22 cellular contexts compared by ENCODE assay signal in genomic region chr14:68263563-68264350, GRCh38.
DNase-seq lines count a peak whose midpoint lies in the region; ATAC-seq and TF ChIP-seq lines count a peak whose summit lies in the region.
"Had no signal": no experiment of that assay in that cellular context is flagged by ENCODE, and none has a peak within 500 bp of the region (broad histone marks: within the 10 kb centered on the region; RNA-seq: fewer than 3 reads in every experiment).

No MANE protein-coding gene starts in this region.

- H3K9ac ChIP-seq in adipocyte (ENCODE audit: low read length), result no peak overlapping the region
- H3K9ac ChIP-seq: KMS-11 had no signal

- no peaks in the 10 kb centered on the region for H3K27me3 ChIP-seq in GM23338 (ENCODE audit: insufficient read depth)
- no peaks in the 10 kb centered on the region for H3K27me3 ChIP-seq in adipocyte (replicated peaks; ENCODE audit: control insufficient read depth, insufficient read depth, low read length)
- H3K27me3 ChIP-seq: BE2C, gastrocnemius medialis had no signal

- no peak overlapping the region for H3K27ac Mint-ChIP-seq in GM23338
- H3K27ac Mint-ChIP-seq in stimulated activated naive B cell treated with anti-CD40 and anti-IgM and Interleukin-4, amounts not matched to agents 10 μg/mL and 1 μg/mL and 100 μg/mL, for 72 hours, result peak overlapping the region; percentile 86
- H3K27ac Mint-ChIP-seq: activated naive CD8-positive, alpha-beta T cell treated with anti-CD3 and anti-CD28 coated beads, Interleukin-2, amount 10 ng/mL, durations not matched to agents 7 days and 5 days had no signal

- H3K4me2 ChIP-seq in GM23338, result peak overlapping the region; percentile 39; the same call in 1 of the 2 replicates
- H3K4me2 ChIP-seq: KMS-11 had no signal

- ATAC-seq in GM23338 (no peak; the same call in 2 of the 3 replicates), esophagus mucosa (no peak), GM18861 (IDR thresholded peaks at IDR 0.05; ENCODE audit: unreplicated experiment) (no peak), GM19351 (IDR thresholded peaks at IDR 0.05; ENCODE audit: unreplicated experiment) (no peak)
- ATAC-seq in stimulated activated naive B cell treated with anti-CD40 and anti-IgM and Interleukin-4, amounts not matched to agents 10 μg/mL and 1 μg/mL and 100 μg/mL, for 72 hours (replicated peaks), result no peak
- ATAC-seq: activated T-cell treated with anti-CD3 and anti-CD28 coated beads, Interleukin-2, amount 50 U/mL, for 4 hours; gastrocnemius medialis had no signal

- H3K4me1 Mint-ChIP-seq in GM23338, result peaks cover 56% of the 10 kb centered on the region
- H3K4me1 Mint-ChIP-seq in stimulated activated naive B cell treated with anti-CD40 and anti-IgM and Interleukin-4, amounts not matched to agents 10 μg/mL and 1 μg/mL and 100 μg/mL, for 72 hours, result peaks cover 50 to 84% of the 10 kb centered on the region in 2 donors

- H3K36me3 ChIP-seq in GM23338 (ENCODE audit: insufficient read depth) (no peaks in the 10 kb centered on the region), adipocyte (ENCODE audit: control insufficient read depth, insufficient read depth, low read length, severe bottlenecking) (no peaks in the 10 kb centered on the region)
- H3K36me3 ChIP-seq: BE2C, gastrocnemius medialis, thoracic aorta had no signal

- no peaks in the 10 kb centered on the region for H3K79me2 ChIP-seq in GM23338 (replicated peaks; ENCODE audit: insufficient read depth)

- no peaks in the 10 kb centered on the region for H3F3A ChIP-seq in GM23338 (replicated peaks; ENCODE audit: low read depth)

- no peaks in the 10 kb centered on the region for H4K20me1 ChIP-seq in GM23338 (replicated peaks; ENCODE audit: insufficient read depth)

- H3K27ac ChIP-seq in GM23338 (ENCODE audit: low read depth), result no peak overlapping the region
- H3K27ac ChIP-seq: gastrocnemius medialis, HL-60, KMS-11, thoracic aorta had no signal

- H3K27me3 Mint-ChIP-seq in GM23338 (ENCODE audit: insufficient read depth, low read depth, poor library complexity), result peaks cover 2% of the 10 kb centered on the region
- H3K27me3 Mint-ChIP-seq in stimulated activated naive B cell treated with anti-CD40 and anti-IgM and Interleukin-4, amounts not matched to agents 10 μg/mL and 1 μg/mL and 100 μg/mL, for 72 hours, result no peaks in the 10 kb centered on the region
- H3K27me3 Mint-ChIP-seq: activated naive CD8-positive, alpha-beta T cell treated with anti-CD3 and anti-CD28 coated beads, Interleukin-2, amount 10 ng/mL, durations not matched to agents 7 days and 5 days had no signal

- H3K4me1 ChIP-seq in GM23338 (ENCODE audit: insufficient read depth), result peaks cover 47% of the 10 kb centered on the region
- H3K4me1 ChIP-seq in adipocyte (ENCODE audit: control insufficient read depth, insufficient read depth, low read length), result peaks cover 5% of the 10 kb centered on the region
- H3K4me1 ChIP-seq: BE2C had no signal

- DNase-seq in GM23338 (ENCODE audit: low spot score) (no peak), adipocyte (ENCODE audit: low read depth) (peak; percentile 64), left kidney (ENCODE audit: low read depth, low spot score) (peak; percentile 63), nucleus accumbens (lab: John Stamatoyannopoulos, UW) (no peak)
- no peak for DNase-seq in stimulated activated naive B cell treated with anti-CD40 and anti-IgM and Interleukin-4, amounts not matched to agents 10 μg/mL and 1 μg/mL and 100 μg/mL, for 72 hours
- DNase-seq: activated CD4-positive, alpha-beta T cell treated with anti-CD3 and anti-CD28 coated beads, Interleukin-2, amount 50 U/mL, for 48 hours; activated naive CD8-positive, alpha-beta T cell treated with anti-CD3 and anti-CD28 coated beads, Interleukin-2, amount 10 ng/mL, durations not matched to agents 7 days and 5 days; activated T-cell treated with anti-CD3 and anti-CD28 coated beads, Interleukin-2, amount 50 U/mL, for 4 hours; BE2C; effector memory CD4-positive, alpha-beta T cell; gastrocnemius medialis; mammary epithelial cell; NCI-H1092; NCI-H526; right cardiac atrium; stimulated activated CD4-positive, alpha-beta T cell treated with anti-CD3 and anti-CD28 coated beads, Interleukin-2, amount 100 ng/mL, for 24 hours had no signal

- no peak overlapping the region for H3K4me3 Mint-ChIP-seq in GM23338
- H3K4me3 Mint-ChIP-seq in stimulated activated naive B cell treated with anti-CD40 and anti-IgM and Interleukin-4, amounts not matched to agents 10 μg/mL and 1 μg/mL and 100 μg/mL, for 72 hours, result no peak overlapping the region
- H3K4me3 Mint-ChIP-seq: activated naive CD8-positive, alpha-beta T cell treated with anti-CD3 and anti-CD28 coated beads, Interleukin-2, amount 10 ng/mL, durations not matched to agents 7 days and 5 days; activated T-cell treated with anti-CD3 and anti-CD28 coated beads, Interleukin-2, amount 50 U/mL, for 4 hours had no signal

- H3K9me2 ChIP-seq in GM23338 (ENCODE audit: insufficient read depth), result peaks cover 6% of the 10 kb centered on the region; the same call in 1 of the 2 replicates

- no peaks in the 10 kb centered on the region for H3K9me3 Mint-ChIP-seq in GM23338
- H3K9me3 Mint-ChIP-seq in stimulated activated naive B cell treated with anti-CD40 and anti-IgM and Interleukin-4, amounts not matched to agents 10 μg/mL and 1 μg/mL and 100 μg/mL, for 72 hours, result peaks cover under 1 to 4% of the 10 kb centered on the region in 2 donors
- H3K9me3 Mint-ChIP-seq: activated naive CD8-positive, alpha-beta T cell treated with anti-CD3 and anti-CD28 coated beads, Interleukin-2, amount 10 ng/mL, durations not matched to agents 7 days and 5 days; activated T-cell treated with anti-CD3 and anti-CD28 coated beads, Interleukin-2, amount 50 U/mL, for 4 hours had no signal

- H3K9me3 ChIP-seq in adipocyte (ENCODE audit: control insufficient read depth, low read length), result no peaks in the 10 kb centered on the region
- H3K9me3 ChIP-seq: BE2C, gastrocnemius medialis, thoracic aorta had no signal

- H3K36me3 Mint-ChIP-seq in GM23338 (ENCODE audit: low read depth), result no peaks in the 10 kb centered on the region
- H3K36me3 Mint-ChIP-seq in stimulated activated naive B cell treated with anti-CD40 and anti-IgM and Interleukin-4, amounts not matched to agents 10 μg/mL and 1 μg/mL and 100 μg/mL, for 72 hours, result peaks cover 7 to 10% of the 10 kb centered on the region in 2 donors

- H3K4me3 ChIP-seq in GM23338, result no peak overlapping the region
- no peak overlapping the region for H3K4me3 ChIP-seq in adipocyte (ENCODE audit: low read length)
- H3K4me3 ChIP-seq: gastrocnemius medialis, thoracic aorta had no signal

- H2AFZ ChIP-seq in GM23338, result no peak overlapping the region

- no peak for TF ChIP-seq CTCF in GM23338 (conservative IDR thresholded peaks at IDR 0.05; ENCODE audit: low read depth in 2 of 2)

TF ChIP-seq in GM23338, 12 proteins besides CTCF, POLR2A, EP300 and RAD21:
- TF ChIP-seq JUNB (IDR thresholded peaks at IDR 0.05; ENCODE audit: unreplicated experiment), result no peak
- TF ChIP-seq, protein P1, sequence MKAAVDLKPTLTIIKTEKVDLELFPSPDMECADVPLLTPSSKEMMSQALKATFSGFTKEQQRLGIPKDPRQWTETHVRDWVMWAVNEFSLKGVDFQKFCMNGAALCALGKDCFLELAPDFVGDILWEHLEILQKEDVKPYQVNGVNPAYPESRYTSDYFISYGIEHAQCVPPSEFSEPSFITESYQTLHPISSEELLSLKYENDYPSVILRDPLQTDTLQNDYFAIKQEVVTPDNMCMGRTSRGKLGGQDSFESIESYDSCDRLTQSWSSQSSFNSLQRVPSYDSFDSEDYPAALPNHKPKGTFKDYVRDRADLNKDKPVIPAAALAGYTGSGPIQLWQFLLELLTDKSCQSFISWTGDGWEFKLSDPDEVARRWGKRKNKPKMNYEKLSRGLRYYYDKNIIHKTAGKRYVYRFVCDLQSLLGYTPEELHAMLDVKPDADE (IDR thresholded peaks at IDR 0.05), result no peak

Comparison
In these comparisons a context has a peak if more than half of its experiments do, and no peak if none do; other contexts are left out.
1. DNase-seq: peak in adipocyte (single experiment) and left kidney (single experiment); none in GM23338 (single experiment), stimulated activated naive B cell treated with anti-CD40 and anti-IgM and Interleukin-4, amounts not matched to agents 10 μg/mL and 1 μg/mL and 100 μg/mL, for 72 hours (single experiment) and nucleus accumbens (0 of 56).